ENCODE assay signal across 8 cellular contexts in the genomic region with DNA sequence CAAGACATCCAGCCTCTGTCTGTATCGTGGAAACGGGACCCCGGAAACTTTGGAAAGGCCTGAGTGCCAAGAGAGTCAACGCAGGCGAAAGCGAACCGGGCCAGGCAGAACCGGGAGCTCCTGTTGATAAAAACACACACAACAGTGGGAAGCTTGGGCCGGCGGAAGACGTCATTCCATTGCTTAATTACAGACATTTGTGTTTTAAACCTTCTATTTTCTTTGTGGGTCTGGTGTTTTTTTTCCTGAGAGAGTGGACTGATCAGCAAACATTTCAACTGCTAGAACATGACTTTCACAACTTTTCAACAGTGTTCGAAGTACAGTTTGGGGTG. TPM values are rescaled to one million over a fixed set of nuclear protein-coding genes. Genes with fewer than 3 reads are reported as not detected.
DNase-seq lines count a peak whose midpoint lies in the region; ATAC-seq and TF ChIP-seq lines count a peak whose summit lies in the region.

No MANE protein-coding gene starts in this region.

- no peaks in the 10 kb centered on the region for H3K9me3 Mint-ChIP-seq in activated T-cell treated with anti-CD3 and anti-CD28 coated beads, Interleukin-2, amount 50 U/mL, for 72 hours
- H3K9me3 Mint-ChIP-seq in type B pancreatic cell: no peaks in the 10 kb centered on the region

- no peaks in the 10 kb centered on the region for H3K36me3 ChIP-seq in mesendoderm (ENCODE audit: control insufficient read depth, insufficient read depth, low read length)

- H3K79me1 ChIP-seq in mesendoderm (ENCODE audit: low read length): no peaks in the 10 kb centered on the region

- no peak overlapping the region for H3K4ac ChIP-seq in mesendoderm (ENCODE audit: low read depth, low read length)

- no peaks in the 10 kb centered on the region for H3K4me1 ChIP-seq in mesendoderm (ENCODE audit: control insufficient read depth, low read depth, low read length)

- no peak for TF ChIP-seq CTCF in type B pancreatic cell (conservative IDR thresholded peaks at IDR 0.05)

- no peak overlapping the region for H2BK5ac ChIP-seq in mesendoderm (ENCODE audit: low read length)

- no peak for ATAC-seq in activated T-cell treated with anti-CD3 and anti-CD28 coated beads, Interleukin-2, amount 50 U/mL, for 72 hours (replicated peaks in 1 of 2)

- H3K18ac ChIP-seq in mesendoderm (ENCODE audit: low read length): no peak overlapping the region

- no peak overlapping the region for H4K8ac ChIP-seq in mesendoderm (ENCODE audit: low read depth, low read length)

- no peaks in the 10 kb centered on the region for H3K79me2 ChIP-seq in mesendoderm (ENCODE audit: control insufficient read depth, insufficient read depth, low read length)

- peak overlapping the region; percentile 51 for H3K9ac ChIP-seq in mesendoderm (ENCODE audit: low read length)

- no peak overlapping the region for H3K23ac ChIP-seq in mesendoderm (ENCODE audit: low read length)

- H3K27ac ChIP-seq in caudate nucleus (ENCODE audit: low read depth, low read length) (peak overlapping the region; percentile 59), mesendoderm (ENCODE audit: low read depth, low read length) (no peak overlapping the region)

- peaks cover 7% of the 10 kb centered on the region in 2 donors for H3K36me3 Mint-ChIP-seq in activated T-cell treated with anti-CD3 and anti-CD28 coated beads, Interleukin-2, amount 50 U/mL, for 72 hours (ENCODE audit: insufficient read depth in 2 of 2)
- no peaks in the 10 kb centered on the region for H3K36me3 Mint-ChIP-seq in type B pancreatic cell

- peak overlapping the region; percentile 87 for H3K27ac Mint-ChIP-seq in activated T-cell treated with anti-CD3 and anti-CD28 coated beads, Interleukin-2, amount 50 U/mL, for 72 hours
- peak overlapping the region; percentile 76 for H3K27ac Mint-ChIP-seq in type B pancreatic cell

- no peak for DNase-seq in activated T-cell treated with anti-CD3 and anti-CD28 coated beads, Interleukin-2, amount 50 U/mL, for 72 hours
- no peak for DNase-seq in activated T-cell treated with anti-CD3 and anti-CD28 coated beads, Interleukin-2, amount 50 U/mL, for 1 hour
- DNase-seq in caudate nucleus (lab: John Stamatoyannopoulos, UW) (peak in 1 of 61 donors; percentile 42), mesendoderm (no peak), type B pancreatic cell (ENCODE audit: extremely low spot score, unreplicated experiment) (no peak), SIG-M5 (lab: John Stamatoyannopoulos, UW) (no peak), posterior vena cava (ENCODE audit: low spot score) (no peak), GDM1 (lab: John Stamatoyannopoulos, UW) (no peak)

- peak overlapping the region; percentile 68 for H3K56ac ChIP-seq in mesendoderm (ENCODE audit: low read length)

- intact Hi-C loops in posterior vena cava (cut with DNase I): no loop called here

- no peak overlapping the region for H2BK15ac ChIP-seq in mesendoderm (replicated peaks; ENCODE audit: low read depth)

- no peaks in the 10 kb centered on the region for H3K27me3 Mint-ChIP-seq in activated T-cell treated with anti-CD3 and anti-CD28 coated beads, Interleukin-2, amount 50 U/mL, for 72 hours (ENCODE audit: low read depth)
- peaks cover 13% of the 10 kb centered on the region for H3K27me3 Mint-ChIP-seq in type B pancreatic cell

- H3K4me2 ChIP-seq in mesendoderm (ENCODE audit: low read length): peak overlapping the region; percentile 82

- H4K5ac ChIP-seq in mesendoderm (ENCODE audit: low read length): no peak overlapping the region

- H2BK120ac ChIP-seq in mesendoderm (ENCODE audit: low read depth, low read length): no peak overlapping the region

- WGBS in mesendoderm (ENCODE audit: extremely low coverage, insufficient coverage, low lambda C conversion rate): no CpG with 5 or more reads among the region's 12 CpGs

- peaks cover 72% of the 10 kb centered on the region for H3K4me1 Mint-ChIP-seq in activated T-cell treated with anti-CD3 and anti-CD28 coated beads, Interleukin-2, amount 50 U/mL, for 72 hours (ENCODE audit: low read depth)
- peaks cover 40% of the 10 kb centered on the region for H3K4me1 Mint-ChIP-seq in type B pancreatic cell (ENCODE audit: unreplicated experiment)

- peaks cover 20% of the 10 kb centered on the region for H3K27me3 ChIP-seq in mesendoderm (ENCODE audit: insufficient read depth, low read length, poor library complexity)

- H3K4me3 ChIP-seq in mesendoderm (ENCODE audit: low read length): peak overlapping the region; percentile 9

- peak overlapping the region; percentile 94 to 96 for H3K4me3 Mint-ChIP-seq in activated T-cell treated with anti-CD3 and anti-CD28 coated beads, Interleukin-2, amount 50 U/mL, for 72 hours
- H3K4me3 Mint-ChIP-seq in type B pancreatic cell: peak overlapping the region; percentile 88

- H2AK5ac ChIP-seq in mesendoderm (ENCODE audit: low read length): no peak overlapping the region

RNA-seq across cellular contexts. Expression of a gene that starts 0.9 kb away (rescaled TPM):
- total RNA-seq in activated T-cell treated with anti-CD3 and anti-CD28 coated beads, Interleukin-2, amount 50 U/mL, for 72 hours: 100 to 1,000 TPM in 1 of 2 donors, 10 to 100 TPM in 1; 91.9 to 100 TPM
- polyA plus RNA-seq in mesendoderm (2013, experiment 1 of 2): 1.1 TPM
- polyA plus RNA-seq in mesendoderm (2013, experiment 2 of 2): 1.3 TPM
- 5.4 and 27.0 TPM in 2 replicates for total RNA-seq in type B pancreatic cell (ENCODE audit: low replicate concordance)
- total RNA-seq in posterior vena cava: 1 to 10 TPM; 1.9 TPM

RNA-seq across cellular contexts. Expression of a gene that starts 24.0 kb away (rescaled TPM):
- 100 to 1,000 TPM; 629 to 707 TPM for total RNA-seq in activated T-cell treated with anti-CD3 and anti-CD28 coated beads, Interleukin-2, amount 50 U/mL, for 72 hours
- 41.6 TPM for polyA plus RNA-seq in mesendoderm (2013, experiment 1 of 2)
- polyA plus RNA-seq in mesendoderm (2013, experiment 2 of 2): 41.5 TPM
- 46.9 and 53.1 TPM in 2 replicates for total RNA-seq in type B pancreatic cell (ENCODE audit: low replicate concordance)
- 10 to 100 TPM; 21.7 to 22.5 TPM for total RNA-seq in posterior vena cava

Comparison
In these comparisons a context has a peak if more than half of its experiments do, and no peak if none do; other contexts are left out.
1. RNA of a gene that starts 24.0 kb away (total RNA-seq): 629 to 707 TPM in activated T-cell treated with anti-CD3 and anti-CD28 coated beads, Interleukin-2, amount 50 U/mL, for 72 hours; 46.9 to 53.1 TPM in type B pancreatic cell and 21.7 to 22.5 TPM in posterior vena cava; every median in the first group is over 10 times any median in the second.